In genomic region chr11:116843661-116844060, GRCh38 we compare ENCODE assay signal across 1 cellular context.
TF ChIP-seq lines count a peak whose summit lies in the region.

No MANE protein-coding gene starts in this region.

TF ChIP-seq in IMR-90, 13 proteins besides CTCF, POLR2A, EP300 and RAD21 (continued from another document):
- TF ChIP-seq RFX5 (IDR thresholded peaks at IDR 0.05; ENCODE audit: low read depth, low read length) (no peak), BHLHE40 (IDR thresholded peaks at IDR 0.05; ENCODE audit: low read depth, low read length) (no peak), MAFK (IDR thresholded peaks at IDR 0.05; ENCODE audit: low read depth, low read length) (no peak)
- TF ChIP-seq, protein P1, sequence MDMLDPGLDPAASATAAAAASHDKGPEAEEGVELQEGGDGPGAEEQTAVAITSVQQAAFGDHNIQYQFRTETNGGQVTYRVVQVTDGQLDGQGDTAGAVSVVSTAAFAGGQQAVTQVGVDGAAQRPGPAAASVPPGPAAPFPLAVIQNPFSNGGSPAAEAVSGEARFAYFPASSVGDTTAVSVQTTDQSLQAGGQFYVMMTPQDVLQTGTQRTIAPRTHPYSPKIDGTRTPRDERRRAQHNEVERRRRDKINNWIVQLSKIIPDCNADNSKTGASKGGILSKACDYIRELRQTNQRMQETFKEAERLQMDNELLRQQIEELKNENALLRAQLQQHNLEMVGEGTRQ (IDR thresholded peaks at IDR 0.05; ENCODE audit: low read depth, low read length) = no peak
